In the genomic region with DNA sequence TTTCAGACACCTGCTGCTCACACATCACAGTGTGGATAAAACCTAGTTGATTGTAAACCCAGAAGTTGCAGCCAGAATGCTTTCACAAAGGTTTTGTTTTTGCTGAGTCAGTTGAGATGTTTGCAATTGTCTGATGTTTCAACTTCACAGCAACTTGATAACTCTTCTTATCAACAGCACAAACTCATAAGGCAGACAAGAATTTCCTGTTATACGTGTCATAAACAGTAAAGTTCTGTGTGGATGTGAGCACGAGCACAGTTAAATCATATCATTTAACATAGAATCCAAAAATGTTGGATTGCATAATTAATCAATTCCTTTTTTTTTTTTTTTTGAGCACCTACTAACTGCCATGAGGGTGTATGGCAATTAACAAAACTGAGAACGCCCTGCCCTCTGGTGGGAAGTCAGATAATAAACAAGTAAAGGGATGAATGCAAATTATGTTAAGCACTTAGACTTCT, we compare ENCODE assay signal across 2 cellular contexts.
TF ChIP-seq lines count a peak whose summit lies in the region.

No MANE protein-coding gene starts in this region.

TF ChIP-seq in Ishikawa, 13 proteins besides CTCF, POLR2A, EP300 and RAD21 (continued from another document):
- TF ChIP-seq, protein P1, sequence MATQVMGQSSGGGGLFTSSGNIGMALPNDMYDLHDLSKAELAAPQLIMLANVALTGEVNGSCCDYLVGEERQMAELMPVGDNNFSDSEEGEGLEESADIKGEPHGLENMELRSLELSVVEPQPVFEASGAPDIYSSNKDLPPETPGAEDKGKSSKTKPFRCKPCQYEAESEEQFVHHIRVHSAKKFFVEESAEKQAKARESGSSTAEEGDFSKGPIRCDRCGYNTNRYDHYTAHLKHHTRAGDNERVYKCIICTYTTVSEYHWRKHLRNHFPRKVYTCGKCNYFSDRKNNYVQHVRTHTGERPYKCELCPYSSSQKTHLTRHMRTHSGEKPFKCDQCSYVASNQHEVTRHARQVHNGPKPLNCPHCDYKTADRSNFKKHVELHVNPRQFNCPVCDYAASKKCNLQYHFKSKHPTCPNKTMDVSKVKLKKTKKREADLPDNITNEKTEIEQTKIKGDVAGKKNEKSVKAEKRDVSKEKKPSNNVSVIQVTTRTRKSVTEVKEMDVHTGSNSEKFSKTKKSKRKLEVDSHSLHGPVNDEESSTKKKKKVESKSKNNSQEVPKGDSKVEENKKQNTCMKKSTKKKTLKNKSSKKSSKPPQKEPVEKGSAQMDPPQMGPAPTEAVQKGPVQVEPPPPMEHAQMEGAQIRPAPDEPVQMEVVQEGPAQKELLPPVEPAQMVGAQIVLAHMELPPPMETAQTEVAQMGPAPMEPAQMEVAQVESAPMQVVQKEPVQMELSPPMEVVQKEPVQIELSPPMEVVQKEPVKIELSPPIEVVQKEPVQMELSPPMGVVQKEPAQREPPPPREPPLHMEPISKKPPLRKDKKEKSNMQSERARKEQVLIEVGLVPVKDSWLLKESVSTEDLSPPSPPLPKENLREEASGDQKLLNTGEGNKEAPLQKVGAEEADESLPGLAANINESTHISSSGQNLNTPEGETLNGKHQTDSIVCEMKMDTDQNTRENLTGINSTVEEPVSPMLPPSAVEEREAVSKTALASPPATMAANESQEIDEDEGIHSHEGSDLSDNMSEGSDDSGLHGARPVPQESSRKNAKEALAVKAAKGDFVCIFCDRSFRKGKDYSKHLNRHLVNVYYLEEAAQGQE (IDR thresholded peaks at IDR 0.05; ENCODE audit: low read depth), result no peak
- no peak for TF ChIP-seq TCF12 (IDR thresholded peaks at IDR 0.05; ENCODE audit: low read depth)
- TF ChIP-seq NFIC (IDR thresholded peaks at IDR 0.05), result no peak
- no peak for TF ChIP-seq CREB1 (IDR thresholded peaks at IDR 0.05; ENCODE audit: low read depth)
- no peak for TF ChIP-seq TEAD4 (IDR thresholded peaks at IDR 0.05)
- TF ChIP-seq TAF1 (IDR thresholded peaks at IDR 0.05; ENCODE audit: low read depth), result no peak
- TF ChIP-seq ZBTB7A (IDR thresholded peaks at IDR 0.05; ENCODE audit: low read depth), result no peak

TF ChIP-seq in liver, 16 proteins besides CTCF, POLR2A, EP300 and RAD21 (continued from another document):
- no peak for TF ChIP-seq RXRA (IDR thresholded peaks at IDR 0.05)
- TF ChIP-seq TAF1 (conservative IDR thresholded peaks at IDR 0.05), result no peak
